In the genomic region with DNA sequence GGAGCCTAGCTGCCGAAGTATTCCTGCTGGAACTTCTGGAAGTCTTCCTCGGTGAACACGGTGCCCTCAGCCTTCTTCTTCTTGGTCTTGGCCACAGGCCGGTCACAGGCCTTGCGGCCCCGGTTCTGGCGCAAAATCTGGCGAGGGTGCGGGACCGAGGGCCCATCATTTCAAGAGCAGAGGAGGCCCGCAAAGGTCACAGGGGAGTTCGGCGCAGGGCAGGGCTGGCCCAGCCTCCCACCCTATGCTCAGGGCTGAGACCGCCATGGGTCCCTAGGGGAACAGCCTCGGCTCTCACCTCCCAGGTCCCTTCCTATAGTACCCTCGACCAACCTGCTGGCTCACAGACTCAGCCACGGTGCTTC, we compare ENCODE assay signal across 9 cellular contexts. TPM values are rescaled to one million over a fixed set of nuclear protein-coding genes. Genes with fewer than 3 reads are reported as not detected.
DNase-seq lines count a peak whose midpoint lies in the region; ATAC-seq and TF ChIP-seq lines count a peak whose summit lies in the region.
"Had no signal": no experiment of that assay in that cellular context is flagged by ENCODE, and none has a peak within 500 bp of the region (broad histone marks: within the 10 kb centered on the region; RNA-seq: fewer than 3 reads in every experiment).

No MANE protein-coding gene starts in this region.

- CTCF ChIA-PET in activated CD4-positive, alpha-beta T cell treated with anti-CD3 and anti-CD28 coated beads for 36 hours (lab: Charles Lee), result interaction anchor here (0.7 to 4.8 kb wide), 34 partner anchors 8 to 590 kb away, joined by 3 to 100 read pairs (median 5); a partner anchor contains a TSS

- intact Hi-C loops in activated CD4-positive, alpha-beta T cell treated with anti-CD3 and anti-CD28 coated beads for 36 hours (cut with DNase I, micrococcal nuclease), result loop anchor here (1.0 to 10.0 kb wide), 5 partner anchors 36 to 825 kb away; a partner anchor contains a TSS
- intact Hi-C loops in stomach (cut with DNase I; ENCODE audit: low total_unique reads), result no loop called here

- peaks cover 44% of the 10 kb centered on the region for H3K36me3 ChIP-seq in WERI-Rb-1
- peaks cover 12 to 53% (median 43%) of the 10 kb centered on the region in 4 donors for H3K36me3 ChIP-seq in stomach

- no peak for ATAC-seq in activated CD4-positive, alpha-beta T cell treated with anti-CD3 and anti-CD28 coated beads for 36 hours
- ATAC-seq in HG02759 (IDR thresholded peaks at IDR 0.05; ENCODE audit: unreplicated experiment) (no peak), HG03565 (IDR thresholded peaks at IDR 0.05; ENCODE audit: unreplicated experiment) (no peak)

- no peak for TF ChIP-seq POLR2A in stomach (IDR thresholded peaks at IDR 0.05)

- H3K9me3 Mint-ChIP-seq in activated CD4-positive, alpha-beta T cell treated with anti-CD3 and anti-CD28 coated beads for 36 hours (ENCODE audit: low read depth), result no peaks in the 10 kb centered on the region
- H3K9me3 Mint-ChIP-seq in immature natural killer cell, result no peaks in the 10 kb centered on the region

- 43 to 82% (median 54%) methylated on average over 3 to 17 of the region's 17 CpGs for WGBS in stomach, 5 donors

- H3K4me1 Mint-ChIP-seq in activated CD4-positive, alpha-beta T cell treated with anti-CD3 and anti-CD28 coated beads for 36 hours, result peaks cover 75% of the 10 kb centered on the region
- H3K4me1 Mint-ChIP-seq in immature natural killer cell, result peaks cover 73 to 78% of the 10 kb centered on the region in 2 donors

- TF ChIP-seq CTCF in WERI-Rb-1 (IDR thresholded peaks at IDR 0.05; ENCODE audit: low read depth, low read length) (no peak), stomach (IDR thresholded peaks at IDR 0.05) (peak in 2 of 7 experiments; percentile 1 to 50)

- TF ChIP-seq EP300 in stomach (IDR thresholded peaks at IDR 0.05), result no peak

- no peak for DNase-seq in activated CD4-positive, alpha-beta T cell treated with anti-CD3 and anti-CD28 coated beads for 36 hours
- no peak for DNase-seq in activated CD4-positive, alpha-beta T cell treated with anti-CD3 and anti-CD28 coated beads for 48 hours
- no peak for DNase-seq in WERI-Rb-1
- DNase-seq in immature natural killer cell, result no peak
- DNase-seq in stomach, result no peak
- no peak for DNase-seq in globus pallidus (ENCODE audit: low spot score)

- peaks cover 53 to 86% (median 83%) of the 10 kb centered on the region in 4 donors for H3K4me1 ChIP-seq in stomach

- POLR2A ChIA-PET in activated CD4-positive, alpha-beta T cell treated with anti-CD3 and anti-CD28 coated beads for 36 hours (lab: Charles Lee), result interaction anchor here (0.7 to 1.8 kb wide), 9 partner anchors 8 to 464 kb away, joined by 3 to 27 read pairs (median 6); a partner anchor contains a TSS

- H3K27ac ChIP-seq in WERI-Rb-1, result peak overlapping the region; percentile 85
- H3K27ac ChIP-seq in stomach, result peak overlapping the region; percentile 3 to 82 (median 67)

- H3K27ac Mint-ChIP-seq in activated CD4-positive, alpha-beta T cell treated with anti-CD3 and anti-CD28 coated beads for 36 hours, result peak overlapping the region; percentile 81
- peak overlapping the region; percentile 44 to 87 (median 76) for H3K27ac Mint-ChIP-seq in immature natural killer cell

- H3K27me3 Mint-ChIP-seq in activated CD4-positive, alpha-beta T cell treated with anti-CD3 and anti-CD28 coated beads for 36 hours, result no peaks in the 10 kb centered on the region
- H3K27me3 Mint-ChIP-seq in immature natural killer cell (ENCODE audit: low read depth in 3 of 3), result peaks cover 2 to 13% (median 10%) of the 10 kb centered on the region in 3 donors

- H3K27me3 ChIP-seq in WERI-Rb-1 (ENCODE audit: insufficient read depth, low read depth, severe bottlenecking), result no peaks in the 10 kb centered on the region
- no peaks in the 10 kb centered on the region for H3K27me3 ChIP-seq in stomach
- H3K27me3 ChIP-seq: MG63 had no signal

- H3K9me3 ChIP-seq in WERI-Rb-1 (ENCODE audit: severe bottlenecking), result no peaks in the 10 kb centered on the region
- no peaks in the 10 kb centered on the region for H3K9me3 ChIP-seq in stomach
- H3K9me3 ChIP-seq: MG63 had no signal

- H3K36me3 Mint-ChIP-seq in activated CD4-positive, alpha-beta T cell treated with anti-CD3 and anti-CD28 coated beads for 36 hours (ENCODE audit: low read depth), result peaks cover 54% of the 10 kb centered on the region
- peaks cover 0 to 13% (median 7%) of the 10 kb centered on the region in 3 donors for H3K36me3 Mint-ChIP-seq in immature natural killer cell

- peak overlapping the region; percentile 67 for H3K4me3 Mint-ChIP-seq in activated CD4-positive, alpha-beta T cell treated with anti-CD3 and anti-CD28 coated beads for 36 hours
- peak overlapping the region; percentile 30 to 63 (median 42) for H3K4me3 Mint-ChIP-seq in immature natural killer cell

- no peak overlapping the region for H3K4me3 ChIP-seq in WERI-Rb-1 (ENCODE audit: low read depth, low read length)
- peak overlapping the region in 2 of 4 donors; percentile 33 to 81 for H3K4me3 ChIP-seq in stomach
- H3K4me3 ChIP-seq: MG63 had no signal

RNA-seq across cellular contexts. Expression of a gene that starts 3.1 kb away (rescaled TPM):
- total RNA-seq in activated CD4-positive, alpha-beta T cell treated with anti-CD3 and anti-CD28 coated beads for 36 hours, result 10 to 100 TPM; 42.8 to 68.8 TPM
- polyA plus RNA-seq in immature natural killer cell (100 to 1,000 TPM; 139 to 239 (median 180) TPM), stomach (100 to 1,000 TPM; 195 to 221 (median 200) TPM)
- 100 to 1,000 TPM in 2 of 5 donors, 10 to 100 TPM in 3; 36.9 to 684 (median 86.5) TPM for total RNA-seq in stomach

RNA-seq across cellular contexts. Expression of a gene that starts 9.1 kb away (rescaled TPM):
- total RNA-seq in activated CD4-positive, alpha-beta T cell treated with anti-CD3 and anti-CD28 coated beads for 36 hours, result 100 to 1,000 TPM; 580 to 680 TPM
- polyA plus RNA-seq in immature natural killer cell (100 to 1,000 TPM in 1 of 3 donors, 10 to 100 TPM in 2; 48.9 to 113 (median 69.4) TPM), stomach (100 to 1,000 TPM; 592 to 929 (median 872) TPM)
- total RNA-seq in stomach, result 100 to 1,000 TPM; 155 to 438 (median 370) TPM

RNA-seq across cellular contexts. Expression of a gene that starts 27.4 kb away (rescaled TPM):
- total RNA-seq in activated CD4-positive, alpha-beta T cell treated with anti-CD3 and anti-CD28 coated beads for 36 hours, result 10 to 100 TPM; 43.2 to 44.9 TPM
- 10 to 100 TPM; 13.8 to 30.5 (median 18.4) TPM for polyA plus RNA-seq in immature natural killer cell
- 10 to 100 TPM; 15.8 to 47.3 (median 20.0) TPM for total RNA-seq in stomach
- polyA plus RNA-seq in stomach, result 1 to 10 TPM; 5.1 to 9.5 (median 8.8) TPM

RNA-seq across cellular contexts. Expression of a gene that starts 41.1 kb away (rescaled TPM):
- under 1 TPM; 0.37 to 0.39 TPM for total RNA-seq in activated CD4-positive, alpha-beta T cell treated with anti-CD3 and anti-CD28 coated beads for 36 hours
- not detected for polyA plus RNA-seq in immature natural killer cell
- total RNA-seq in stomach, result 1 to 10 TPM in 1 of 5 donors, under 1 TPM in 2, not detected in 2; 0.29 to 4.0 (median 0.37) TPM
- under 1 TPM; 0.06 to 0.15 (median 0.08) TPM for polyA plus RNA-seq in stomach
